In genomic region chr9:4684820-4685219, GRCh38 we compare ENCODE assay signal across 1 cellular context.
TF ChIP-seq lines count a peak whose summit lies in the region.

No MANE protein-coding gene starts in this region.

TF ChIP-seq in K562, 482 proteins besides CTCF, POLR2A, EP300 and RAD21:
- TF ChIP-seq BRF1 (IDR thresholded peaks at IDR 0.05; ENCODE audit: borderline replicate concordance, extremely low read depth, insufficient read length) (no peak), ZNF445 (CRISPR knock-in tag; IDR thresholded peaks at IDR 0.05; ENCODE audit: low read depth) (no peak), CBFA2T2 (conservative IDR thresholded peaks at IDR 0.05) (no peak), ARHGAP35 (IDR thresholded peaks at IDR 0.05; ENCODE audit: partially characterized antibody) (no peak), HEY1 (CRISPR knock-in tag; IDR thresholded peaks at IDR 0.05; ENCODE audit: borderline replicate concordance) (no peak), CCNT2 (IDR thresholded peaks at IDR 0.05; ENCODE audit: borderline replicate concordance, extremely low read depth, insufficient read length, low read depth, low read length) (no peak), SIN3A (IDR thresholded peaks at IDR 0.05; ENCODE audit: borderline replicate concordance in 2 of 2, control insufficient read depth in 1 of 2, low read depth in 2 of 2, low read length in 2 of 2) (no peak), TBL1XR1 (IDR thresholded peaks at IDR 0.05; ENCODE audit: low read length in 2 of 2) (no peak), TCF7 (IDR thresholded peaks at IDR 0.05; ENCODE audit: borderline replicate concordance) (no peak), CREM (IDR thresholded peaks at IDR 0.05; ENCODE audit: low read depth) (no peak)
- TF ChIP-seq, protein P1, sequence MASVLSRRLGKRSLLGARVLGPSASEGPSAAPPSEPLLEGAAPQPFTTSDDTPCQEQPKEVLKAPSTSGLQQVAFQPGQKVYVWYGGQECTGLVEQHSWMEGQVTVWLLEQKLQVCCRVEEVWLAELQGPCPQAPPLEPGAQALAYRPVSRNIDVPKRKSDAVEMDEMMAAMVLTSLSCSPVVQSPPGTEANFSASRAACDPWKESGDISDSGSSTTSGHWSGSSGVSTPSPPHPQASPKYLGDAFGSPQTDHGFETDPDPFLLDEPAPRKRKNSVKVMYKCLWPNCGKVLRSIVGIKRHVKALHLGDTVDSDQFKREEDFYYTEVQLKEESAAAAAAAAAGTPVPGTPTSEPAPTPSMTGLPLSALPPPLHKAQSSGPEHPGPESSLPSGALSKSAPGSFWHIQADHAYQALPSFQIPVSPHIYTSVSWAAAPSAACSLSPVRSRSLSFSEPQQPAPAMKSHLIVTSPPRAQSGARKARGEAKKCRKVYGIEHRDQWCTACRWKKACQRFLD (CRISPR knock-in tag; IDR thresholded peaks at IDR 0.05) = no peak
TF ChIP-seq in K562: peak in this region for 0.
